ENCODE assay signal across 9 cellular contexts in genomic region chrX:9829308-9830267, GRCh38.
A peak's percentile ranks its signal among the peaks of the same experiment; 100 is the strongest.
DNase-seq lines count a peak whose midpoint lies in the region; ATAC-seq and TF ChIP-seq lines count a peak whose summit lies in the region.
"Had no signal": no experiment of that assay in that cellular context is flagged by ENCODE, and none has a peak within 500 bp of the region (broad histone marks: within the 10 kb centered on the region; RNA-seq: fewer than 3 reads in every experiment).

No MANE protein-coding gene starts in this region.

- ATAC-seq in GM19452 (IDR thresholded peaks at IDR 0.05; ENCODE audit: unreplicated experiment) (peak; percentile 96), HG03342 (IDR thresholded peaks at IDR 0.05; ENCODE audit: unreplicated experiment) (peak; percentile 90)

- H3K4me3 ChIP-seq in AG09309 (ENCODE audit: control insufficient read depth, low read depth, low read length), result no peak overlapping the region
- H3K4me3 ChIP-seq: lung had no signal

- DNase-seq in AG09309 (ENCODE audit: low read depth), result peak; percentile 16
- peak; percentile 84 for DNase-seq in astrocyte of the hippocampus (ENCODE audit: low read depth, low spot score)
- no peak for DNase-seq in NCI-H774 (lab: John Stamatoyannopoulos, UW)
- DNase-seq in NCI-H1092 (lab: John Stamatoyannopoulos, UW), result no peak
- DNase-seq in SKM-1 (lab: John Stamatoyannopoulos, UW; ENCODE audit: unreplicated experiment), result no peak
- DNase-seq in MV-4-11 (lab: John Stamatoyannopoulos, UW), result no peak

- no peak for TF ChIP-seq CTCF in AG09309 (IDR thresholded peaks at IDR 0.05; ENCODE audit: control insufficient read depth, insufficient read depth, low read depth, low read length, missing control alignments)

Comparison
In these comparisons a context has a peak if more than half of its experiments do, and no peak if none do; other contexts are left out.
1. DNase-seq: peak in AG09309 (single experiment) and astrocyte of the hippocampus (single experiment); none in NCI-H774 (single experiment), NCI-H1092 (single experiment), SKM-1 (single experiment) and MV-4-11 (single experiment).